In the genomic region with DNA sequence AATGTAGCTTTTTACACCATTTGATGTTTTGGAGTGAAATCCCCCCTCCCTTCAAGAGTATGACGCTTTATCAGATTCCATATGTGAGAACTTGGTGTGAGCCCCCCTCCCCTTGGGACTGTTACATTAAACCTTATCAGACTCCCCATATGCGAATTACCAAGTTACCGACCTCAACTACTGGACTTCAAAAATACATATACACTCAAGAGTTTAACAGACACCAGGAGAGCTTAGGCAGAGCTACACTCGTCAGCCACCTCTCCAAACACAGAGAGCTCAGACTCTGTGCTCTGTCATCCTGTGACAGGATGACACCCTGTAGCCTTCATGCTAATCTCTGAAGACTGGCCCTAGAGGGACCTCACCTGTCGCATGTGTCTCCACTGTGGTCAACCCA, we compare ENCODE assay signal across 29 cellular contexts.
"Had no signal": no experiment of that assay in that cellular context is flagged by ENCODE, and none has a peak within 500 bp of the region (broad histone marks: within the 10 kb centered on the region; RNA-seq: fewer than 3 reads in every experiment).

No MANE protein-coding gene starts in this region.

- ATAC-seq: activated CD8-positive, alpha-beta T cell treated with anti-CD3 and anti-CD28 coated beads for 36 hours; activated naive CD8-positive, alpha-beta T cell treated with anti-CD3 and anti-CD28 coated beads, Interleukin-2, amount 50 U/mL, for 24 hours; activated T-cell treated with anti-CD3 and anti-CD28 coated beads, Interleukin-2, amount 50 U/mL, for 72 hours; activated T-helper 17 cell treated with anti-CD3 and anti-CD28 coated beads, Interleukin-2, amount 50 U/mL, for 72 hours had no signal

- DNase-seq: activated CD4-positive, alpha-beta T cell treated with anti-CD3 and anti-CD28 coated beads, Interleukin-2, amount 10 ng/mL, durations not matched to agents 24 days and 14 days; activated CD4-positive, alpha-beta T cell treated with anti-CD3 and anti-CD28 coated beads, Interleukin-2, amount 50 U/mL, for 4 hours; activated CD8-positive, alpha-beta T cell treated with anti-CD3 and anti-CD28 coated beads for 36 hours; activated gamma-delta T cell; activated naive CD4-positive, alpha-beta T cell treated with Interleukin-2 at 50 U/mL for 16 hours; activated naive CD8-positive, alpha-beta T cell treated with anti-CD3 and anti-CD28 coated beads, Interleukin-2, amount 50 U/mL, for 24 hours; activated T-cell treated with anti-CD3 and anti-CD28 coated beads, Interleukin-2, amount 50 U/mL, for 1 hour; activated T-cell treated with anti-CD3 and anti-CD28 coated beads, Interleukin-2, amount 50 U/mL, for 72 hours; anterior cingulate cortex; central memory CD4-positive, alpha-beta T cell; Karpas-422; KBM-7; NCI-H1048; NCI-H1105 treated with DMSO at 0.1 percent for 48 hours; NCI-H1436 treated with DMSO at 0.1 percent for 48 hours; NCI-H1694 treated with DMSO at 0.1 percent for 48 hours; NCI-H2029; NCI-H345; NCI-H510A; NCI-H526; NCI-H748 treated with DMSO at 0.1 percent for 48 hours; NK-92 treated with Interleukin-12 subunit alpha and Interleukin-12 subunit beta, amount 100 ng/mL, for 24 hours; Right ventricle myocardium superior; WERI-Rb-1 had no signal

- H3K27ac ChIP-seq: WERI-Rb-1 had no signal

- H3K9me3 Mint-ChIP-seq: activated CD4-positive, alpha-beta T cell treated with anti-CD3 and anti-CD28 coated beads, Interleukin-2, amount 10 ng/mL, durations not matched to agents 24 days and 14 days; activated CD8-positive, alpha-beta T cell treated with anti-CD3 and anti-CD28 coated beads for 36 hours; activated naive CD4-positive, alpha-beta T cell treated with anti-CD3 and anti-CD28 coated beads, Interleukin-2, amount 50 U/mL, for 24 hours; activated naive CD8-positive, alpha-beta T cell treated with anti-CD3 and anti-CD28 coated beads, Interleukin-2, amount 50 U/mL, for 24 hours; activated T-cell treated with anti-CD3 and anti-CD28 coated beads, Interleukin-2, amount 50 U/mL, for 72 hours; activated T-helper 17 cell treated with anti-CD3 and anti-CD28 coated beads, Interleukin-2, amount 50 U/mL, for 72 hours; brain; T-helper 1 cell treated with Interleukin-12 subunit alpha and Interleukin-12 subunit beta and Interleukin-4 antibody, amounts not matched to agents 30 μg/mL and 1 μg/mL, for 36 hours; T-helper 2 cell treated with Interferon-gamma antibody and Interleukin-4, amounts not matched to agents 5 μg/mL and 100 μg/mL, for 36 hours had no signal

- H3K36me3 ChIP-seq: WERI-Rb-1 had no signal

- H3K27me3 Mint-ChIP-seq: activated CD4-positive, alpha-beta T cell treated with anti-CD3 and anti-CD28 coated beads, Interleukin-2, amount 10 ng/mL, durations not matched to agents 24 days and 14 days; activated CD8-positive, alpha-beta T cell treated with anti-CD3 and anti-CD28 coated beads for 36 hours; activated naive CD4-positive, alpha-beta T cell treated with anti-CD3 and anti-CD28 coated beads, Interleukin-2, amount 50 U/mL, for 24 hours; activated naive CD8-positive, alpha-beta T cell treated with anti-CD3 and anti-CD28 coated beads, Interleukin-2, amount 50 U/mL, for 24 hours; activated T-helper 17 cell treated with anti-CD3 and anti-CD28 coated beads, Interleukin-2, amount 50 U/mL, for 72 hours had no signal

- H3K4me1 Mint-ChIP-seq: activated CD4-positive, alpha-beta T cell treated with anti-CD3 and anti-CD28 coated beads, Interleukin-2, amount 10 ng/mL, durations not matched to agents 24 days and 14 days; activated naive CD4-positive, alpha-beta T cell treated with anti-CD3 and anti-CD28 coated beads, Interleukin-2, amount 50 U/mL, for 24 hours; activated naive CD8-positive, alpha-beta T cell treated with anti-CD3 and anti-CD28 coated beads, Interleukin-2, amount 50 U/mL, for 24 hours; activated T-helper 17 cell treated with anti-CD3 and anti-CD28 coated beads, Interleukin-2, amount 50 U/mL, for 72 hours; brain had no signal

- H3K4me3 Mint-ChIP-seq: activated CD4-positive, alpha-beta T cell treated with anti-CD3 and anti-CD28 coated beads, Interleukin-2, amount 10 ng/mL, durations not matched to agents 24 days and 14 days; activated CD8-positive, alpha-beta T cell treated with anti-CD3 and anti-CD28 coated beads for 36 hours; activated naive CD4-positive, alpha-beta T cell treated with anti-CD3 and anti-CD28 coated beads, Interleukin-2, amount 50 U/mL, for 24 hours; activated naive CD8-positive, alpha-beta T cell treated with anti-CD3 and anti-CD28 coated beads, Interleukin-2, amount 50 U/mL, for 24 hours; activated T-cell treated with anti-CD3 and anti-CD28 coated beads, Interleukin-2, amount 50 U/mL, for 72 hours; activated T-helper 17 cell treated with anti-CD3 and anti-CD28 coated beads, Interleukin-2, amount 50 U/mL, for 72 hours; brain; T-helper 1 cell treated with Interleukin-12 subunit alpha and Interleukin-12 subunit beta and Interleukin-4 antibody, amounts not matched to agents 30 μg/mL and 1 μg/mL, for 36 hours; T-helper 2 cell treated with Interferon-gamma antibody and Interleukin-4, amounts not matched to agents 5 μg/mL and 100 μg/mL, for 36 hours had no signal

- H3K27ac Mint-ChIP-seq: activated CD4-positive, alpha-beta T cell treated with anti-CD3 and anti-CD28 coated beads, Interleukin-2, amount 10 ng/mL, durations not matched to agents 24 days and 14 days; activated CD8-positive, alpha-beta T cell treated with anti-CD3 and anti-CD28 coated beads for 36 hours; activated naive CD4-positive, alpha-beta T cell treated with anti-CD3 and anti-CD28 coated beads, Interleukin-2, amount 50 U/mL, for 24 hours; activated naive CD8-positive, alpha-beta T cell treated with anti-CD3 and anti-CD28 coated beads, Interleukin-2, amount 50 U/mL, for 24 hours; activated T-cell treated with anti-CD3 and anti-CD28 coated beads, Interleukin-2, amount 50 U/mL, for 72 hours; activated T-helper 17 cell treated with anti-CD3 and anti-CD28 coated beads, Interleukin-2, amount 50 U/mL, for 72 hours; brain; T-helper 1 cell treated with Interleukin-12 subunit alpha and Interleukin-12 subunit beta and Interleukin-4 antibody, amounts not matched to agents 30 μg/mL and 1 μg/mL, for 36 hours; T-helper 2 cell treated with Interferon-gamma antibody and Interleukin-4, amounts not matched to agents 5 μg/mL and 100 μg/mL, for 36 hours had no signal
